31 cellular contexts compared by ENCODE assay signal in genomic region chr2:108067820-108068405, GRCh38.
"Had no signal": no experiment of that assay in that cellular context is flagged by ENCODE, and none has a peak within 500 bp of the region (broad histone marks: within the 10 kb centered on the region; RNA-seq: fewer than 3 reads in every experiment).

No MANE protein-coding gene starts in this region.

- H3K27me3 ChIP-seq: adrenal gland, body of pancreas, colonic mucosa had no signal

- H3K4me3 Mint-ChIP-seq: activated CD4-positive, alpha-beta memory T cell treated with anti-CD3 and anti-CD28 coated beads for 36 hours; activated CD4-positive, alpha-beta T cell treated with anti-CD3 and anti-CD28 coated beads for 36 hours; activated CD4-positive, alpha-beta T cell treated with anti-CD3 and anti-CD28 coated beads, Interleukin-2, amount 10 ng/mL, durations not matched to agents 24 days and 14 days; activated CD8-positive, alpha-beta memory T cell treated with anti-CD3 and anti-CD28 coated beads, Interleukin-2, amount 10 ng/mL, durations not matched to agents 7 days and 5 days; activated CD8-positive, alpha-beta T cell treated with anti-CD3 and anti-CD28 coated beads, Interleukin-2, amount 10 ng/mL, durations not matched to agents 7 days and 5 days; activated naive CD4-positive, alpha-beta T cell treated with anti-CD3 and anti-CD28 coated beads for 36 hours; activated naive CD4-positive, alpha-beta T cell treated with anti-CD3 and anti-CD28 coated beads, Interleukin-2, amount 50 U/mL, for 24 hours; activated naive CD8-positive, alpha-beta T cell treated with anti-CD3 and anti-CD28 coated beads for 36 hours; activated naive CD8-positive, alpha-beta T cell treated with anti-CD3 and anti-CD28 coated beads, Interleukin-2, amount 50 U/mL, for 24 hours; activated T-helper 1 cell treated with anti-CD3 and anti-CD28 coated beads, Interleukin-12 subunit alpha, Interleukin-12 subunit beta, Interleukin-2, Interleukin-4 antibody, amounts not matched to agents 30 ng/mL and 10 ng/mL and 1 ng/mL, durations not matched to agents 14 hours and 24 hours and 36 hours; T-helper 17 cell; T-helper 2 cell treated with Interferon-gamma antibody and Interleukin-4, amounts not matched to agents 5 μg/mL and 100 μg/mL, for 36 hours had no signal

- ATAC-seq: activated CD4-positive, alpha-beta T cell treated with anti-CD3 and anti-CD28 coated beads for 36 hours; activated CD8-positive, alpha-beta memory T cell treated with anti-CD3 and anti-CD28 coated beads, Interleukin-2, amount 10 ng/mL, durations not matched to agents 7 days and 5 days; activated CD8-positive, alpha-beta T cell treated with anti-CD3 and anti-CD28 coated beads, Interleukin-2, amount 10 ng/mL, durations not matched to agents 7 days and 5 days; activated naive CD8-positive, alpha-beta T cell treated with anti-CD3 and anti-CD28 coated beads, Interleukin-2, amount 50 U/mL, for 24 hours; body of pancreas; T-helper 17 cell had no signal

- H3K4me3 ChIP-seq: adrenal gland, body of pancreas, colonic mucosa had no signal

- H3K9me3 Mint-ChIP-seq: activated CD4-positive, alpha-beta memory T cell treated with anti-CD3 and anti-CD28 coated beads for 36 hours; activated CD4-positive, alpha-beta T cell treated with anti-CD3 and anti-CD28 coated beads, Interleukin-2, amount 10 ng/mL, durations not matched to agents 24 days and 14 days; activated naive CD4-positive, alpha-beta T cell treated with anti-CD3 and anti-CD28 coated beads for 36 hours; activated naive CD4-positive, alpha-beta T cell treated with anti-CD3 and anti-CD28 coated beads, Interleukin-2, amount 50 U/mL, for 24 hours; activated naive CD8-positive, alpha-beta T cell treated with anti-CD3 and anti-CD28 coated beads for 36 hours; activated naive CD8-positive, alpha-beta T cell treated with anti-CD3 and anti-CD28 coated beads, Interleukin-2, amount 50 U/mL, for 24 hours; activated T-helper 1 cell treated with anti-CD3 and anti-CD28 coated beads, Interleukin-12 subunit alpha, Interleukin-12 subunit beta, Interleukin-2, Interleukin-4 antibody, amounts not matched to agents 30 ng/mL and 10 ng/mL and 1 ng/mL, durations not matched to agents 14 hours and 24 hours and 36 hours; activated T-helper 2 cell treated with anti-CD3 and anti-CD28 coated beads, Interferon-gamma antibody, Interleukin-2, Interleukin-4, amounts not matched to agents 10 μg/mL and 5 μg/mL and 100 μg/mL, durations not matched to agents 14 hours and 24 hours and 36 hours; T-helper 2 cell treated with Interferon-gamma antibody and Interleukin-4, amounts not matched to agents 5 μg/mL and 100 μg/mL, for 36 hours had no signal

- H3K27me3 Mint-ChIP-seq: activated CD4-positive, alpha-beta memory T cell treated with anti-CD3 and anti-CD28 coated beads for 36 hours; activated CD4-positive, alpha-beta T cell treated with anti-CD3 and anti-CD28 coated beads for 36 hours; activated CD4-positive, alpha-beta T cell treated with anti-CD3 and anti-CD28 coated beads, Interleukin-2, amount 10 ng/mL, durations not matched to agents 24 days and 14 days; activated CD8-positive, alpha-beta memory T cell treated with anti-CD3 and anti-CD28 coated beads, Interleukin-2, amount 10 ng/mL, durations not matched to agents 7 days and 5 days; activated naive CD8-positive, alpha-beta T cell treated with anti-CD3 and anti-CD28 coated beads for 36 hours; activated naive CD8-positive, alpha-beta T cell treated with anti-CD3 and anti-CD28 coated beads, Interleukin-2, amount 50 U/mL, for 24 hours; T-helper 17 cell had no signal

- H3K27ac ChIP-seq: adrenal gland, body of pancreas, colonic mucosa, epithelial cell of prostate had no signal

- H3K9me3 ChIP-seq: adrenal gland, body of pancreas, colonic mucosa had no signal

- H3K4me1 ChIP-seq: adrenal gland, body of pancreas, colonic mucosa had no signal

- DNase-seq: activated CD4-positive, alpha-beta memory T cell treated with anti-CD3 and anti-CD28 coated beads for 36 hours; activated CD4-positive, alpha-beta T cell treated with anti-CD3 and anti-CD28 coated beads for 36 hours; activated CD4-positive, alpha-beta T cell treated with anti-CD3 and anti-CD28 coated beads, Interleukin-2, amount 10 ng/mL, durations not matched to agents 24 days and 14 days; activated CD4-positive, CD25-positive, alpha-beta regulatory T cell; activated CD4-positive, CD25-positive, alpha-beta regulatory T cell treated with anti-CD3 and anti-CD28 coated beads, Interleukin-2, amount 50 U/mL, for 72 hours; activated CD8-positive, alpha-beta memory T cell treated with anti-CD3 and anti-CD28 coated beads, Interleukin-2, amount 10 ng/mL, durations not matched to agents 7 days and 5 days; activated CD8-positive, alpha-beta memory T cell treated with anti-CD3 and anti-CD28 coated beads, Interleukin-2, amount 50 U/mL, for 4 hours; activated CD8-positive, alpha-beta T cell treated with anti-CD3 and anti-CD28 coated beads, Interleukin-2, amount 10 ng/mL, durations not matched to agents 7 days and 5 days; activated effector memory CD4-positive, alpha-beta T cell treated with anti-CD3 and anti-CD28 coated beads, Interleukin-2, amount 50 U/mL, for 16 hours; activated naive CD4-positive, alpha-beta T cell treated with anti-CD3 and anti-CD28 coated beads for 36 hours; activated naive CD8-positive, alpha-beta T cell treated with anti-CD3 and anti-CD28 coated beads for 36 hours; activated naive CD8-positive, alpha-beta T cell treated with anti-CD3 and anti-CD28 coated beads, Interleukin-2, amount 50 U/mL, for 24 hours; activated T-cell treated with anti-CD3 and anti-CD28 coated beads, Interleukin-2, amount 50 U/mL, for 1 hour; activated T-cell treated with anti-CD3 and anti-CD28 coated beads, Interleukin-2, amount 50 U/mL, for 48 hours; adrenal gland; amygdala; aorta; body of pancreas; central memory CD4-positive, alpha-beta T cell; cerebellar nuclear complex; colonic mucosa; effector CD8-positive, alpha-beta T cell; foreskin fibroblast; T-helper 1 cell; T-helper 17 cell; T1000 had no signal

- H3K36me3 Mint-ChIP-seq: activated CD4-positive, alpha-beta memory T cell treated with anti-CD3 and anti-CD28 coated beads for 36 hours; activated CD8-positive, alpha-beta memory T cell treated with anti-CD3 and anti-CD28 coated beads, Interleukin-2, amount 10 ng/mL, durations not matched to agents 7 days and 5 days; activated naive CD4-positive, alpha-beta T cell treated with anti-CD3 and anti-CD28 coated beads, Interleukin-2, amount 50 U/mL, for 24 hours; activated naive CD8-positive, alpha-beta T cell treated with anti-CD3 and anti-CD28 coated beads for 36 hours had no signal

- H3K27ac Mint-ChIP-seq: activated CD4-positive, alpha-beta memory T cell treated with anti-CD3 and anti-CD28 coated beads for 36 hours; activated CD4-positive, alpha-beta T cell treated with anti-CD3 and anti-CD28 coated beads for 36 hours; activated CD4-positive, alpha-beta T cell treated with anti-CD3 and anti-CD28 coated beads, Interleukin-2, amount 10 ng/mL, durations not matched to agents 24 days and 14 days; activated CD8-positive, alpha-beta memory T cell treated with anti-CD3 and anti-CD28 coated beads, Interleukin-2, amount 10 ng/mL, durations not matched to agents 7 days and 5 days; activated CD8-positive, alpha-beta T cell treated with anti-CD3 and anti-CD28 coated beads, Interleukin-2, amount 10 ng/mL, durations not matched to agents 7 days and 5 days; activated naive CD4-positive, alpha-beta T cell treated with anti-CD3 and anti-CD28 coated beads for 36 hours; activated naive CD4-positive, alpha-beta T cell treated with anti-CD3 and anti-CD28 coated beads, Interleukin-2, amount 50 U/mL, for 24 hours; activated naive CD8-positive, alpha-beta T cell treated with anti-CD3 and anti-CD28 coated beads for 36 hours; activated naive CD8-positive, alpha-beta T cell treated with anti-CD3 and anti-CD28 coated beads, Interleukin-2, amount 50 U/mL, for 24 hours; activated T-helper 1 cell treated with anti-CD3 and anti-CD28 coated beads, Interleukin-12 subunit alpha, Interleukin-12 subunit beta, Interleukin-2, Interleukin-4 antibody, amounts not matched to agents 30 ng/mL and 10 ng/mL and 1 ng/mL, durations not matched to agents 14 hours and 24 hours and 36 hours; activated T-helper 2 cell treated with anti-CD3 and anti-CD28 coated beads, Interferon-gamma antibody, Interleukin-2, Interleukin-4, amounts not matched to agents 10 μg/mL and 5 μg/mL and 100 μg/mL, durations not matched to agents 14 hours and 24 hours and 36 hours; T-helper 17 cell; T-helper 2 cell treated with Interferon-gamma antibody and Interleukin-4, amounts not matched to agents 5 μg/mL and 100 μg/mL, for 36 hours had no signal

- H3K36me3 ChIP-seq: adrenal gland, colonic mucosa had no signal

- H3K4me1 Mint-ChIP-seq: activated CD4-positive, alpha-beta T cell treated with anti-CD3 and anti-CD28 coated beads for 36 hours; activated CD4-positive, alpha-beta T cell treated with anti-CD3 and anti-CD28 coated beads, Interleukin-2, amount 10 ng/mL, durations not matched to agents 24 days and 14 days; activated CD8-positive, alpha-beta memory T cell treated with anti-CD3 and anti-CD28 coated beads, Interleukin-2, amount 10 ng/mL, durations not matched to agents 7 days and 5 days; activated naive CD4-positive, alpha-beta T cell treated with anti-CD3 and anti-CD28 coated beads, Interleukin-2, amount 50 U/mL, for 24 hours; activated naive CD8-positive, alpha-beta T cell treated with anti-CD3 and anti-CD28 coated beads for 36 hours; activated naive CD8-positive, alpha-beta T cell treated with anti-CD3 and anti-CD28 coated beads, Interleukin-2, amount 50 U/mL, for 24 hours; T-helper 17 cell had no signal
